ENCODE assay signal across 24 cellular contexts in the genomic region with DNA sequence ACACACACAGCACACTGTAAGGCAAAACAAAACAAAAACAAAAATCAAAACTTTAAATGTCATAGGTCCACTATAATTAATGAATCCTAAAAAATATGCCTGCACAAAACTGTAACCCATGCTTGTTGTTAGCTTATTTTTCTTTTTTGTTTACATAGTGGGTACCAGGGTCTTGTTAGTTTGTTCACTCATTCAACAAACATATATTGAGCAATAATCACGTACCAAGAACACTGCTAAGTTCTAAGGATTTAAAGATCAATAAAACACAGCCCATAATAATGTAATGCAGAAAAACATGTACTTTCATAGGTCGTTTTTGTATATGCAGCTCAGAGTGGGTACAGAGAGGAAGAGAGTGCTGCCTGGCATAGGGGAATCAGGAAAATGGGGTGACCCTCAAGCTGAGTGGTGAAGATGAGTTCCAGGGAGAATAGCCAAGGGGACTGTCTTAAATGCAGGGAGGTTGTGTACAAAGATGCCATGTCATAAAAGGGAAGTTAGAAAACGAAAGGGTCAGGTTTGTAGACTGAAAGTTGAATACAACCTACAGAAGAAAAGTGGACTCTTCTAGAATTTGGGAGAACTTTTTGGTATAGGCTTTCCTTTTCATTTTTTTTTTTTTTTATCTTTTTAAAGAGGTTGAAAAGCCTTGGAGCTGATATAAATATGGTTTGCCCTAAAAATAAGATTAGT.
"Had no signal": no experiment of that assay in that cellular context is flagged by ENCODE, and none has a peak within 500 bp of the region (broad histone marks: within the 10 kb centered on the region; RNA-seq: fewer than 3 reads in every experiment).

No MANE protein-coding gene starts in this region.

- H3K4me3 ChIP-seq: PC-9 had no signal

- ATAC-seq: activated CD4-positive, alpha-beta T cell treated with anti-CD3 and anti-CD28 coated beads for 36 hours; activated T-cell treated with anti-CD3 and anti-CD28 coated beads, Interleukin-2, amount 50 U/mL, for 72 hours; T-helper 17 cell had no signal

- H3K27ac Mint-ChIP-seq: activated CD4-positive, alpha-beta memory T cell treated with anti-CD3 and anti-CD28 coated beads, Interleukin-2, amount 10 ng/mL, durations not matched to agents 7 days and 5 days; activated CD4-positive, alpha-beta T cell treated with anti-CD3 and anti-CD28 coated beads for 36 hours; activated naive CD4-positive, alpha-beta T cell treated with anti-CD3 and anti-CD28 coated beads, Interleukin-2, amount 10 ng/mL, durations not matched to agents 7 days and 5 days; activated naive CD8-positive, alpha-beta T cell treated with anti-CD3 and anti-CD28 coated beads for 36 hours; activated T-cell treated with anti-CD3 and anti-CD28 coated beads, Interleukin-2, amount 50 U/mL, for 72 hours; activated T-helper 2 cell treated with anti-CD3 and anti-CD28 coated beads, Interferon-gamma antibody, Interleukin-2, Interleukin-4, amounts not matched to agents 10 μg/mL and 5 μg/mL and 100 μg/mL, durations not matched to agents 14 hours and 24 hours and 36 hours; T-helper 17 cell had no signal

- H3K27me3 ChIP-seq: brain microvascular endothelial cell had no signal

- H3K36me3 ChIP-seq: brain microvascular endothelial cell, WERI-Rb-1 had no signal

- H2AFZ ChIP-seq: PC-9 had no signal

- H3K9me3 Mint-ChIP-seq: activated CD4-positive, alpha-beta memory T cell treated with anti-CD3 and anti-CD28 coated beads, Interleukin-2, amount 10 ng/mL, durations not matched to agents 7 days and 5 days; activated naive CD4-positive, alpha-beta T cell treated with anti-CD3 and anti-CD28 coated beads, Interleukin-2, amount 10 ng/mL, durations not matched to agents 7 days and 5 days; activated naive CD8-positive, alpha-beta T cell treated with anti-CD3 and anti-CD28 coated beads for 36 hours; activated T-helper 2 cell treated with anti-CD3 and anti-CD28 coated beads, Interferon-gamma antibody, Interleukin-2, Interleukin-4, amounts not matched to agents 10 μg/mL and 5 μg/mL and 100 μg/mL, durations not matched to agents 14 hours and 24 hours and 36 hours had no signal

- H3K4me3 Mint-ChIP-seq: activated CD4-positive, alpha-beta memory T cell treated with anti-CD3 and anti-CD28 coated beads, Interleukin-2, amount 10 ng/mL, durations not matched to agents 7 days and 5 days; activated CD4-positive, alpha-beta T cell treated with anti-CD3 and anti-CD28 coated beads for 36 hours; activated naive CD4-positive, alpha-beta T cell treated with anti-CD3 and anti-CD28 coated beads, Interleukin-2, amount 10 ng/mL, durations not matched to agents 7 days and 5 days; activated naive CD8-positive, alpha-beta T cell treated with anti-CD3 and anti-CD28 coated beads for 36 hours; activated T-cell treated with anti-CD3 and anti-CD28 coated beads, Interleukin-2, amount 50 U/mL, for 72 hours; T-helper 17 cell had no signal

- H3K27me3 Mint-ChIP-seq: activated CD4-positive, alpha-beta memory T cell treated with anti-CD3 and anti-CD28 coated beads, Interleukin-2, amount 10 ng/mL, durations not matched to agents 7 days and 5 days; activated CD4-positive, alpha-beta T cell treated with anti-CD3 and anti-CD28 coated beads for 36 hours; activated naive CD4-positive, alpha-beta T cell treated with anti-CD3 and anti-CD28 coated beads, Interleukin-2, amount 10 ng/mL, durations not matched to agents 7 days and 5 days; activated naive CD8-positive, alpha-beta T cell treated with anti-CD3 and anti-CD28 coated beads for 36 hours; T-helper 17 cell had no signal

- H3K4me2 ChIP-seq: PC-9 had no signal

- DNase-seq: activated CD4-positive, alpha-beta memory T cell treated with anti-CD3 and anti-CD28 coated beads, Interleukin-2, amount 10 ng/mL, durations not matched to agents 7 days and 5 days; activated CD4-positive, alpha-beta T cell treated with anti-CD3 and anti-CD28 coated beads for 36 hours; activated CD4-positive, alpha-beta T cell treated with anti-CD3 and anti-CD28 coated beads, Interleukin-2, amount 50 U/mL, for 1 hour; activated gamma-delta T cell treated with Interleukin-2 at 50 U/mL for 16 hours; activated naive CD4-positive, alpha-beta T cell treated with anti-CD3 and anti-CD28 coated beads, Interleukin-2, amount 10 ng/mL, durations not matched to agents 7 days and 5 days; activated naive CD8-positive, alpha-beta T cell treated with anti-CD3 and anti-CD28 coated beads for 36 hours; activated T-cell treated with anti-CD3 and anti-CD28 coated beads for 4 hours; activated T-cell treated with anti-CD3 and anti-CD28 coated beads, Interleukin-2, amount 50 U/mL, for 72 hours; brain microvascular endothelial cell; cerebellar nuclear complex; NCI-H1105 treated with DMSO at 0.1 percent for 48 hours; NCI-H1436 treated with DMSO at 0.1 percent for 48 hours; NCI-H187; NCI-H2081; NCI-H510A treated with DMSO at 0.1 percent for 48 hours; NCI-H69; PC-9; SHP77 treated with DMSO at 0.1 percent for 48 hours; T-helper 17 cell; T-helper 9 cell; WERI-Rb-1 had no signal

- H3K36me3 Mint-ChIP-seq: activated naive CD4-positive, alpha-beta T cell treated with anti-CD3 and anti-CD28 coated beads, Interleukin-2, amount 10 ng/mL, durations not matched to agents 7 days and 5 days; activated naive CD8-positive, alpha-beta T cell treated with anti-CD3 and anti-CD28 coated beads for 36 hours had no signal

- H3K27ac ChIP-seq: brain microvascular endothelial cell, PC-9, WERI-Rb-1 had no signal

- H3K4me1 Mint-ChIP-seq: activated CD4-positive, alpha-beta memory T cell treated with anti-CD3 and anti-CD28 coated beads, Interleukin-2, amount 10 ng/mL, durations not matched to agents 7 days and 5 days; activated CD4-positive, alpha-beta T cell treated with anti-CD3 and anti-CD28 coated beads for 36 hours; activated naive CD4-positive, alpha-beta T cell treated with anti-CD3 and anti-CD28 coated beads, Interleukin-2, amount 10 ng/mL, durations not matched to agents 7 days and 5 days; activated naive CD8-positive, alpha-beta T cell treated with anti-CD3 and anti-CD28 coated beads for 36 hours; T-helper 17 cell had no signal

- FAIRE-seq: colon, TTC549 had no signal
